ENCODE assay signal across 11 cellular contexts in the genomic region with DNA sequence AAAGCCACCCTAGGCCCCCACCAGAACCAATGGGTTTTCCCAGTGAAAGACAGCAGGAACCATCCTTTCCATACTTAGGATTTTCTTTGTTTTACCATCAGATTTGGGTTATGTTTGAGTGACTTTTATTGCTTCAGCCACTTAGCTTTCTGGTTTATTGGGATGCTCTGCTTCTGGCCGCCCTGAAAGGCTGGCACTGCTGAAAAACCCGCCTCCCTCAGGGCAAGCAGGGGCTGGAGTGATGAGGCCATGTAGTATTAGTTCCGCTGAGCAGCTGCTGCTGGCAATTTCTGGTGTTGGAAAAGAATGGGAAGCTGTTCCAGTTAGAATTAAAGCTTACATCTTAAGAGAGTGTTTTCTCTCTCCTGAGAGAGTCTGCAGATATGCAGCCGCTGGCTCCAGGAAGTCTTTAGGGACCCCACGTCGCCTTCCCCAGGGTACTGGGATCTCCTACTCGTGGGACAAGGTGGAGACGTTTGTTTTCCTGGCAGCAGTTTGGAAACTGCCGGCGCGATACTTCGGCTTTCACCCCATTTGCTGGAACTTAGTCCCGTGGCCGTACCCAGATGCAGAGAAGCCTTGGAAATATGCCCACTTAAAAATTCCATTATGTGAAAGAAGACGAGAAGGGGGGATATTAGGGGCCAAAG.
DNase-seq lines count a peak whose midpoint lies in the region; ATAC-seq lines count a peak whose summit lies in the region.
"Had no signal": no experiment of that assay in that cellular context is flagged by ENCODE, and none has a peak within 500 bp of the region (broad histone marks: within the 10 kb centered on the region; RNA-seq: fewer than 3 reads in every experiment).

No MANE protein-coding gene starts in this region.

- ATAC-seq in left ventricle myocardium superior, result peak; percentile 58
- ATAC-seq: natural killer cell had no signal

- peaks cover 61 to 96% (median 83%) of the 10 kb centered on the region in 4 donors for H3K4me1 Mint-ChIP-seq in CD4-positive, alpha-beta memory T cell

- no peaks in the 10 kb centered on the region for H3K36me3 ChIP-seq in CD4-positive, alpha-beta memory T cell (ENCODE audit: insufficient read depth, low read length)
- no peaks in the 10 kb centered on the region for H3K36me3 ChIP-seq in adipocyte (ENCODE audit: control insufficient read depth, insufficient read depth, low read length, severe bottlenecking)
- H3K36me3 ChIP-seq: cardiac muscle cell, SJSA1 had no signal

- no peaks in the 10 kb centered on the region for H3K9me3 ChIP-seq in CD4-positive, alpha-beta memory T cell (ENCODE audit: control insufficient read depth in 1 of 2, low read length in 2 of 2)
- H3K9me3 ChIP-seq in adipocyte (ENCODE audit: control insufficient read depth, low read length), result no peaks in the 10 kb centered on the region
- H3K9me3 ChIP-seq: SJSA1 had no signal

- H3K9ac ChIP-seq in adipocyte (ENCODE audit: low read length), result peak overlapping the region; percentile 4

- intact Hi-C loops in CD4-positive, alpha-beta memory T cell (cut with micrococcal nuclease), result loop anchor here (5.0 kb wide), 1 partner anchor 34 kb away; no protein-coding TSS in a partner anchor
- intact Hi-C loops in left ventricle myocardium superior (cut with micrococcal nuclease), result no loop called here

- no peaks in the 10 kb centered on the region for H3K9me3 Mint-ChIP-seq in CD4-positive, alpha-beta memory T cell
- H3K9me3 Mint-ChIP-seq: natural killer cell had no signal

- DNase-seq in CD4-positive, alpha-beta memory T cell, result no peak
- no peak for DNase-seq in adipocyte (ENCODE audit: low read depth)
- DNase-seq in left ventricle myocardium superior, result peak; percentile 47
- DNase-seq in retina, result peak; percentile 48
- DNase-seq in stimulated activated CD4-positive, alpha-beta T cell treated with anti-CD3 and anti-CD28 coated beads, Interleukin-1b, Interleukin-23, amount 100 ng/mL, for 48 hours, result no peak
- DNase-seq in activated gamma-delta T cell (lab: John Stamatoyannopoulos, UW), result no peak
- no peak for DNase-seq in ureter (ENCODE audit: low spot score)
- no peak for DNase-seq in GOT3 (lab: John Stamatoyannopoulos, UW)
- DNase-seq: natural killer cell had no signal

- peaks cover 94% of the 10 kb centered on the region for H3K4me1 ChIP-seq in CD4-positive, alpha-beta memory T cell (ENCODE audit: insufficient read depth, low read length)
- H3K4me1 ChIP-seq in adipocyte (ENCODE audit: control insufficient read depth, insufficient read depth, low read length), result peaks cover 21% of the 10 kb centered on the region

- CTCF ChIA-PET in CD4-positive, alpha-beta memory T cell (lab: Charles Lee; ENCODE audit: partially characterized antibody), result interaction anchor here (1.2 to 1.6 kb wide), 2 partner anchors 36 to 105 kb away, joined by 3 to 5 read pairs; no protein-coding TSS in a partner anchor

- no peaks in the 10 kb centered on the region for H3K27me3 ChIP-seq in CD4-positive, alpha-beta memory T cell (ENCODE audit: insufficient read depth, low read length)
- no peaks in the 10 kb centered on the region for H3K27me3 ChIP-seq in adipocyte (replicated peaks; ENCODE audit: control insufficient read depth, insufficient read depth, low read length)
- H3K27me3 ChIP-seq: cardiac muscle cell, SJSA1 had no signal

- no peak overlapping the region for H3K27ac ChIP-seq in CD4-positive, alpha-beta memory T cell (ENCODE audit: low read depth, low read length)
- H3K27ac ChIP-seq: cardiac muscle cell, SJSA1 had no signal

- peaks cover 20 to 27% of the 10 kb centered on the region in 2 donors for H3K36me3 Mint-ChIP-seq in CD4-positive, alpha-beta memory T cell
- H3K36me3 Mint-ChIP-seq: natural killer cell had no signal

- no peak overlapping the region for H3K4me3 ChIP-seq in CD4-positive, alpha-beta memory T cell (ENCODE audit: low read length in 2 of 2)
- H3K4me3 ChIP-seq in adipocyte (ENCODE audit: low read length), result peak overlapping the region; percentile 53
- H3K4me3 ChIP-seq: cardiac muscle cell, SJSA1 had no signal

- H3K27ac Mint-ChIP-seq in CD4-positive, alpha-beta memory T cell, result peak overlapping the region in 6 of 7 donors; percentile 19 to 90 (median 62)

- no peak overlapping the region for H3K4me3 Mint-ChIP-seq in CD4-positive, alpha-beta memory T cell
- H3K4me3 Mint-ChIP-seq: natural killer cell had no signal

- POLR2A ChIA-PET in CD4-positive, alpha-beta memory T cell (lab: Charles Lee; ENCODE audit: partially characterized antibody), result interaction anchor here (1.0 kb wide), 1 partner anchor 72 kb away, joined by 3 read pairs; the partner anchor contains the start of gene TMEM131L

- no peaks in the 10 kb centered on the region for H3K27me3 Mint-ChIP-seq in CD4-positive, alpha-beta memory T cell

Comparison
In these comparisons a context has a peak if more than half of its experiments do, and no peak if none do; other contexts are left out.
1. DNase-seq: peak in left ventricle myocardium superior (single experiment) and retina (single experiment); none in CD4-positive, alpha-beta memory T cell (0 of 5), adipocyte (single experiment), stimulated activated CD4-positive, alpha-beta T cell treated with anti-CD3 and anti-CD28 coated beads, Interleukin-1b, Interleukin-23, amount 100 ng/mL, for 48 hours (single experiment), activated gamma-delta T cell (single experiment), ureter (single experiment) and GOT3 (single experiment).